In the genomic region with DNA sequence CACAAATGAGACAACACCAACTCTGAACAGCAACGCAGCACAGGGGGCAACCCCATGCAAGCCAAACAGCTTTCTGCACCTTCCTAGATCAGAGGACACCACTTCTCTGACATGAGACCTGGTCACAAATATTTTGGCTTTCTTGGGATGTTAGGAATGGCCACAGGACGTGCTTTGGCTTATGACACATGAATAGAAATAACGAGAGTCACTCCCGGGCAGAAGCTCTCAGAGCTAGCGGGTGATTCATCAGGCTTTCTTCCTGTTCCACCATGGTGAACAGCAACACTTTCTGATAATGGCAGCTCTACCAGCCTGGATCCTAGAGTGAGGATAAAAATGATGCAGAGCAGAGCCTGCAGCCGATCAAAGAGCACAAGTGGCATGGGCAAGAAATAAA, we compare ENCODE assay signal across 1 cellular context.
TF ChIP-seq lines count a peak whose summit lies in the region.

No MANE protein-coding gene starts in this region.

TF ChIP-seq in IMR-90, 13 proteins besides CTCF, POLR2A, EP300 and RAD21 (continued from another document):
- TF ChIP-seq BHLHE40 (IDR thresholded peaks at IDR 0.05; ENCODE audit: low read depth, low read length) (0 out of 2 replicates have a peak, but pooled peaks have one; percentile 21), SMC3 (IDR thresholded peaks at IDR 0.05; ENCODE audit: low read depth, low read length) (no peak), FOS (IDR thresholded peaks at IDR 0.05; ENCODE audit: low read depth, low read length) (peak; percentile 35; the same call in 1 of the 2 replicates), CHD1 (IDR thresholded peaks at IDR 0.05; ENCODE audit: low read depth, low read length) (no peak), MAZ (IDR thresholded peaks at IDR 0.05; ENCODE audit: borderline replicate concordance, low read depth, low read length) (no peak), RFX5 (IDR thresholded peaks at IDR 0.05; ENCODE audit: low read depth, low read length) (no peak), NFE2L2 (IDR thresholded peaks at IDR 0.05; ENCODE audit: low read depth, low read length) (no peak), MXI1 (IDR thresholded peaks at IDR 0.05; ENCODE audit: borderline replicate concordance, low read depth, low read length) (0 out of 2 replicates have a peak, but pooled peaks have one; percentile 20)
- TF ChIP-seq, protein P1, sequence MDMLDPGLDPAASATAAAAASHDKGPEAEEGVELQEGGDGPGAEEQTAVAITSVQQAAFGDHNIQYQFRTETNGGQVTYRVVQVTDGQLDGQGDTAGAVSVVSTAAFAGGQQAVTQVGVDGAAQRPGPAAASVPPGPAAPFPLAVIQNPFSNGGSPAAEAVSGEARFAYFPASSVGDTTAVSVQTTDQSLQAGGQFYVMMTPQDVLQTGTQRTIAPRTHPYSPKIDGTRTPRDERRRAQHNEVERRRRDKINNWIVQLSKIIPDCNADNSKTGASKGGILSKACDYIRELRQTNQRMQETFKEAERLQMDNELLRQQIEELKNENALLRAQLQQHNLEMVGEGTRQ (IDR thresholded peaks at IDR 0.05; ENCODE audit: low read depth, low read length) = no peak
